In the genomic region with DNA sequence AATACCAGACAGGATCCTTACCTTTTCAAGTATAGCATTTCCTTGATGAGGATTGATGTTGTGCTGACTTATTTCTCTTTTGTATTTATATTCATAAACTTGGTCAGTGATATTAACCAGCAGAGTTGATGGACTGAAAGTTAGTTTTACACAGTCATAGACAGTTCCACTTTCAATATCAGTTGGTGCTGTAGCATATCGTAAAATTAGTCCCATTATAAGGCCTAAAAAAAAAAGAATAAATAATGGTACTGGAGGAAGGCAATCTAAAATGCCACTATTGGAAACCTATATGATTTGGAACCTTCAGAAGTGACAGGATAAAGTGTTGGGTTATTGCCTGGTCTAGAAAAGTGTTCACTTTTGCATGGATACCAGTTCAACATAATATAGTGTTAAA, we compare ENCODE assay signal across 12 cellular contexts. TPM values are rescaled to one million over a fixed set of nuclear protein-coding genes. Genes with fewer than 3 reads are reported as not detected.
DNase-seq lines count a peak whose midpoint lies in the region; ATAC-seq, FAIRE-seq and TF ChIP-seq lines count a peak whose summit lies in the region.
"Had no signal": no experiment of that assay in that cellular context is flagged by ENCODE, and none has a peak within 500 bp of the region (broad histone marks: within the 10 kb centered on the region; RNA-seq: fewer than 3 reads in every experiment).

No MANE protein-coding gene starts in this region.

- H3F3A ChIP-seq in smooth muscle cell (ENCODE audit: low read depth): no peaks in the 10 kb centered on the region

- no peak for TF ChIP-seq RAD21 in HepG2 (CRISPR knock-in tag; IDR thresholded peaks at IDR 0.05)

- POLR2A ChIA-PET in HepG2 (lab: Yijun Ruan, JAX): no interaction called here

- CTCF ChIA-PET in HepG2 (lab: Yijun Ruan, JAX; ENCODE audit: low intra/inter-chr PET ratio, low total read pairs): no interaction called here

- intact Hi-C loops in upper lobe of right lung (cut with DNase I): no loop called here
- intact Hi-C loops in lower lobe of right lung (cut with DNase I): no loop called here
- intact Hi-C loops in HepG2 (cut with micrococcal nuclease; ENCODE audit: unreplicated experiment): no loop called here

- DNase-seq in smooth muscle cell (lab: John Stamatoyannopoulos, UW; ENCODE audit: unreplicated experiment) (no peak), upper lobe of right lung (no peak), lower lobe of right lung (no peak), HepG2 (ENCODE audit: low spot score) (no peak)
- DNase-seq: colonic mucosa, DND-41, T1000, testis had no signal

- FAIRE-seq in HepG2 (lab: Jason Lieb, UNC): no peak

- H3K27ac ChIP-seq in smooth muscle cell (ENCODE audit: low read depth) (peak overlapping the region; percentile 63), upper lobe of right lung (no peak overlapping the region), lower lobe of right lung (no peak overlapping the region), HepG2 (ENCODE audit: extremely low read length, insufficient read depth, low read length) (no peak overlapping the region)
- H3K27ac ChIP-seq: testis had no signal

- H4K20me1 ChIP-seq in smooth muscle cell (ENCODE audit: low read depth) (no peaks in the 10 kb centered on the region), HepG2 (ENCODE audit: insufficient read depth, low read length) (no peaks in the 10 kb centered on the region)

- ATAC-seq in GM19035 (IDR thresholded peaks at IDR 0.05; ENCODE audit: unreplicated experiment) (peak; percentile 82), GM21737 (IDR thresholded peaks at IDR 0.05; ENCODE audit: unreplicated experiment) (peak; percentile 71), HG03280 (IDR thresholded peaks at IDR 0.05; ENCODE audit: unreplicated experiment) (peak; percentile 79), upper lobe of right lung (no peak), lower lobe of right lung (no peak), HepG2 (no peak)
- ATAC-seq: HCT116 had no signal

- no peak overlapping the region for H3K4me2 ChIP-seq in smooth muscle cell
- H3K4me2 ChIP-seq in HepG2 (ENCODE audit: low read depth, low read length): no peak overlapping the region

- H3K4me1 ChIP-seq in smooth muscle cell (ENCODE audit: low read depth) (peaks cover 3% of the 10 kb centered on the region), upper lobe of right lung (peaks cover 13% of the 10 kb centered on the region), lower lobe of right lung (peaks cover 21% of the 10 kb centered on the region), HepG2 (ENCODE audit: insufficient read depth, low read length) (no peaks in the 10 kb centered on the region)
- H3K4me1 ChIP-seq: colonic mucosa had no signal

- BruUV-seq in HepG2 (replicated peaks; lab: Mats Ljungman, UMichigan): no TSS peak

- no peak for TF ChIP-seq POLR2A in HepG2 (IDR thresholded peaks at IDR 0.05; ENCODE audit: insufficient read depth in 1 of 2, low read depth in 2 of 2, low read length in 2 of 2)

- no peaks in the 10 kb centered on the region for H3K27me3 ChIP-seq in smooth muscle cell (ENCODE audit: low read depth)
- H3K27me3 ChIP-seq in upper lobe of right lung: no peaks in the 10 kb centered on the region
- H3K27me3 ChIP-seq in lower lobe of right lung (ENCODE audit: low read depth): no peaks in the 10 kb centered on the region
- no peaks in the 10 kb centered on the region for H3K27me3 ChIP-seq in HepG2 (ENCODE audit: control insufficient read depth in 1 of 2, insufficient read depth in 2 of 2, low read length in 2 of 2)
- H3K27me3 ChIP-seq: colonic mucosa, testis had no signal

- no peak for TF ChIP-seq EP300 in HepG2 (IDR thresholded peaks at IDR 0.05; ENCODE audit: low read depth in 2 of 2, low read length in 2 of 2)
- no peak for TF ChIP-seq EP300 in HepG2 (CRISPR knock-in tag; IDR thresholded peaks at IDR 0.05; ENCODE audit: borderline replicate concordance)

- H2AFZ ChIP-seq in smooth muscle cell (ENCODE audit: low read depth) (no peak overlapping the region), HepG2 (ENCODE audit: low read length) (no peak overlapping the region)

- TF ChIP-seq CTCF in smooth muscle cell (IDR thresholded peaks at IDR 0.05; ENCODE audit: borderline replicate concordance, insufficient read depth, poor library complexity, severe bottlenecking) (no peak), upper lobe of right lung (IDR thresholded peaks at IDR 0.05) (no peak), lower lobe of right lung (IDR thresholded peaks at IDR 0.05) (no peak), HepG2 (CRISPR knock-in tag; IDR thresholded peaks at IDR 0.05) (no peak)

- H3K36me3 ChIP-seq in smooth muscle cell (ENCODE audit: low read depth) (no peaks in the 10 kb centered on the region), upper lobe of right lung (no peaks in the 10 kb centered on the region), lower lobe of right lung (no peaks in the 10 kb centered on the region), HepG2 (replicated peaks in 1 of 2; ENCODE audit: control insufficient read depth in 1 of 2, insufficient read depth in 2 of 2, low read length in 2 of 2) (no peaks in the 10 kb centered on the region)
- H3K36me3 ChIP-seq: colonic mucosa had no signal

- WGBS in smooth muscle cell (ENCODE audit: low lambda C conversion rate): 100% methylated on average over 1 of the region's 1 CpG
- 0% methylated on average over 1 of the region's 1 CpG for WGBS in HepG2 (ENCODE audit: low lambda C conversion rate)

- H3K4me3 ChIP-seq in smooth muscle cell: no peak overlapping the region
- H3K4me3 ChIP-seq in upper lobe of right lung: no peak overlapping the region
- no peak overlapping the region for H3K4me3 ChIP-seq in lower lobe of right lung
- H3K4me3 ChIP-seq in HepG2 (replicated peaks in 1 of 3; ENCODE audit: insufficient read depth in 1 of 3, low read depth in 2 of 3, low read length in 3 of 3): no peak overlapping the region
- H3K4me3 ChIP-seq: colonic mucosa, testis had no signal

- H3K79me2 ChIP-seq in smooth muscle cell (ENCODE audit: low read depth): no peaks in the 10 kb centered on the region
- no peaks in the 10 kb centered on the region for H3K79me2 ChIP-seq in HepG2 (ENCODE audit: insufficient read depth, low read length)

- H3K9me3 ChIP-seq in smooth muscle cell (replicated peaks; ENCODE audit: low read depth) (no peaks in the 10 kb centered on the region), upper lobe of right lung (no peaks in the 10 kb centered on the region), lower lobe of right lung (no peaks in the 10 kb centered on the region), HepG2 (ENCODE audit: low read length) (no peaks in the 10 kb centered on the region)
- H3K9me3 ChIP-seq: colonic mucosa, testis had no signal

- no peak overlapping the region for H3K9ac ChIP-seq in smooth muscle cell (ENCODE audit: low read depth)
- no peak overlapping the region for H3K9ac ChIP-seq in HepG2 (ENCODE audit: insufficient read depth, low read depth, low read length)

- in situ Hi-C loops in HepG2 (cut with HindIII; ENCODE audit: extremely low pct_ligation_motif_present, low pct_unique_long_range_greater_than_20kb): no loop called here

TF ChIP-seq in HepG2, 621 proteins besides CTCF, POLR2A, EP300 and RAD21 (continues in another document):
- TF ChIP-seq ZNF30 (CRISPR knock-in tag; IDR thresholded peaks at IDR 0.05) (no peak), ZNF383 (CRISPR knock-in tag; IDR thresholded peaks at IDR 0.05; ENCODE audit: borderline replicate concordance) (no peak), ZNF335 (CRISPR knock-in tag; IDR thresholded peaks at IDR 0.05) (no peak), MEF2D (CRISPR knock-in tag; IDR thresholded peaks at IDR 0.05) (no peak), MLX (CRISPR knock-in tag; IDR thresholded peaks at IDR 0.05) (no peak), CC2D1A (CRISPR knock-in tag; IDR thresholded peaks at IDR 0.05) (no peak)

RNA-seq across cellular contexts. Expression of gene SLC9A9, which starts 16.3 kb away (rescaled TPM):
- total RNA-seq in smooth muscle cell: 6.2 and 8.9 TPM in 2 replicates
- polyA plus RNA-seq in smooth muscle cell: 4.0 and 5.2 TPM in 2 replicates
- 13.3 TPM for total RNA-seq in upper lobe of right lung
- 15.6 TPM for total RNA-seq in lower lobe of right lung
- total RNA-seq in HepG2 (2016; rRNA removed; fragmentation: Illumina TruSeq; extraction: Trizol): not detected in 2 replicates
- not detected in 2 replicates for total RNA-seq in HepG2 (2016; cell fraction: cytosol; rRNA removed; fragmentation: Illumina TruSeq; extraction: Trizol; ENCODE audit: low read depth)
- total RNA-seq in HepG2 (2016; cell fraction: insoluble cytoplasmic fraction; rRNA removed; fragmentation: Illumina TruSeq; extraction: Trizol): not detected in 2 replicates
- not detected in 2 replicates for total RNA-seq in HepG2 (2016; cell fraction: membrane; rRNA removed; fragmentation: Illumina TruSeq; extraction: Trizol)
- total RNA-seq in HepG2 (2016; cell fraction: nucleus; rRNA removed; fragmentation: Illumina TruSeq; extraction: Trizol): not detected in 2 replicates
- not detected in 2 replicates for polyA plus RNA-seq in HepG2 (2011; rRNA removed)
- not detected in 2 replicates for polyA plus RNA-seq in HepG2 (2011; cell fraction: cytosol; rRNA removed)
- not detected in 2 replicates for polyA plus RNA-seq in HepG2 (2011; cell fraction: nucleus; rRNA removed)
- not detected in 2 replicates for polyA plus RNA-seq in HepG2 (2012)
- not detected in 2 replicates for polyA plus RNA-seq in HepG2 (2016; cell fraction: cytosol; fragmentation: Illumina TruSeq; extraction: Trizol; ENCODE audit: low read depth)
- not detected in 2 replicates for polyA plus RNA-seq in HepG2 (2016; cell fraction: insoluble cytoplasmic fraction; fragmentation: Illumina TruSeq; extraction: Trizol; ENCODE audit: low read depth)
- not detected in 2 replicates for polyA plus RNA-seq in HepG2 (2016; cell fraction: membrane; fragmentation: Illumina TruSeq; extraction: Trizol; ENCODE audit: low read depth)
- not detected in 2 replicates for polyA plus RNA-seq in HepG2 (2016; cell fraction: nucleus; fragmentation: Illumina TruSeq; extraction: Trizol; ENCODE audit: insufficient read depth, low read depth)
- polyA minus RNA-seq in HepG2 (2011; rRNA and poly(A)+ RNA removed; ENCODE audit: low replicate concordance): not detected in 2 replicates
- polyA minus RNA-seq in HepG2 (2011; cell fraction: cytosol; rRNA and poly(A)+ RNA removed): not detected in 2 replicates
- polyA minus RNA-seq in HepG2 (2011; cell fraction: nucleus; rRNA and poly(A)+ RNA removed): not detected in 2 replicates

Comparison
In these comparisons a context has a peak if more than half of its experiments do, and no peak if none do; other contexts are left out.
1. ATAC-seq: peak in GM19035 (single experiment), GM21737 (single experiment) and HG03280 (single experiment); none in upper lobe of right lung (single experiment), lower lobe of right lung (0 of 2) and HepG2 (single experiment).